In the genomic region with DNA sequence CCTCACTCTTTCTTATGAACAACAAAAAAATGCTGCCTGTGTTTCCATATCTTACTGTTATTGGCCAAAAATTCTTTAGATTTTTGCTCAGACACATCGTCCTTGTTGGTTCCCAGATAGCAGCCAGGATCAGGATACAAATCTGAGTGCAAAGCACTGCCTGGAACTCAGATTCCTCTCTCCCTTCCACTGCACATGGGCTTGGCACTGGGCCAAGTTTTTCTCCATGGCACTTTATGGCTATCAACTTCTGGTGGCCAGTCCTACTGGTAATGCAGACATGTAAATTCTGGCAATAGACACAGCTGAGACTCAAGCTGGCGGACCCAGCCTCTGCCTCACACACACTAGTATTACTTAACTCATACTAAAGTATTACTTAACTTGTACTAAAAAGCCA, we compare ENCODE assay signal across 1 cellular context.
TF ChIP-seq lines count a peak whose summit lies in the region.

No MANE protein-coding gene starts in this region.

TF ChIP-seq in HEK293, 187 proteins besides CTCF, POLR2A, EP300 and RAD21 (continued from another document and continues in another):
- no peak for TF ChIP-seq ZNF488 (tag by site-specific recombination; IDR thresholded peaks at IDR 0.05)
- no peak for TF ChIP-seq ZNF433 (tag by site-specific recombination; IDR thresholded peaks at IDR 0.05; ENCODE audit: low read depth)
- TF ChIP-seq ZNF416 (tag by site-specific recombination; IDR thresholded peaks at IDR 0.05) = no peak
- TF ChIP-seq SCRT2 (tag by site-specific recombination; IDR thresholded peaks at IDR 0.05) = no peak
- TF ChIP-seq PRDM4 (tag by site-specific recombination; IDR thresholded peaks at IDR 0.05) = no peak
- TF ChIP-seq ZNF146 (tag by site-specific recombination; IDR thresholded peaks at IDR 0.05) = no peak
- peak; percentile 63; the same call in 1 of the 2 replicates for TF ChIP-seq ZNF112 (tag by site-specific recombination; IDR thresholded peaks at IDR 0.05)
- TF ChIP-seq ZFP37 (tag by site-specific recombination; IDR thresholded peaks at IDR 0.05) = no peak
- no peak for TF ChIP-seq ZNF423 (tag by site-specific recombination; IDR thresholded peaks at IDR 0.05)
- no peak for TF ChIP-seq ZSCAN18 (tag by site-specific recombination; IDR thresholded peaks at IDR 0.05)
- TF ChIP-seq GLI2 (tag by site-specific recombination; IDR thresholded peaks at IDR 0.05; ENCODE audit: borderline replicate concordance, low read depth) = no peak
- TF ChIP-seq, protein P1, sequence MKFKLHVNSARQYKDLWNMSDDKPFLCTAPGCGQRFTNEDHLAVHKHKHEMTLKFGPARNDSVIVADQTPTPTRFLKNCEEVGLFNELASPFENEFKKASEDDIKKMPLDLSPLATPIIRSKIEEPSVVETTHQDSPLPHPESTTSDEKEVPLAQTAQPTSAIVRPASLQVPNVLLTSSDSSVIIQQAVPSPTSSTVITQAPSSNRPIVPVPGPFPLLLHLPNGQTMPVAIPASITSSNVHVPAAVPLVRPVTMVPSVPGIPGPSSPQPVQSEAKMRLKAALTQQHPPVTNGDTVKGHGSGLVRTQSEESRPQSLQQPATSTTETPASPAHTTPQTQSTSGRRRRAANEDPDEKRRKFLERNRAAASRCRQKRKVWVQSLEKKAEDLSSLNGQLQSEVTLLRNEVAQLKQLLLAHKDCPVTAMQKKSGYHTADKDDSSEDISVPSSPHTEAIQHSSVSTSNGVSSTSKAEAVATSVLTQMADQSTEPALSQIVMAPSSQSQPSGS (tag by site-specific recombination; IDR thresholded peaks at IDR 0.05; ENCODE audit: low read depth) = no peak
- TF ChIP-seq GFI1B (tag by site-specific recombination; IDR thresholded peaks at IDR 0.05) = no peak
- no peak for TF ChIP-seq ZNF658 (tag by site-specific recombination; IDR thresholded peaks at IDR 0.05)
- no peak for TF ChIP-seq ZNF169 (tag by site-specific recombination; IDR thresholded peaks at IDR 0.05)
- TF ChIP-seq ZFP41 (tag by site-specific recombination; IDR thresholded peaks at IDR 0.05; ENCODE audit: borderline replicate concordance) = no peak
- no peak for TF ChIP-seq ZNF621 (tag by site-specific recombination; IDR thresholded peaks at IDR 0.05)
- TF ChIP-seq ZFP3 (tag by site-specific recombination; IDR thresholded peaks at IDR 0.05; ENCODE audit: low read depth) = no peak
- no peak for TF ChIP-seq ZNF121 (tag by site-specific recombination; IDR thresholded peaks at IDR 0.05)
- peak; percentile 60 for TF ChIP-seq ZNF561 (tag by site-specific recombination; IDR thresholded peaks at IDR 0.05; ENCODE audit: borderline replicate concordance)
- no peak for TF ChIP-seq ZNF157 (tag by site-specific recombination; IDR thresholded peaks at IDR 0.05)
- TF ChIP-seq PRDM2 (tag by site-specific recombination; IDR thresholded peaks at IDR 0.05; ENCODE audit: borderline replicate concordance) = no peak
- no peak for TF ChIP-seq ZNF266 (tag by site-specific recombination; IDR thresholded peaks at IDR 0.05; ENCODE audit: low read depth)
- TF ChIP-seq ZNF560 (tag by site-specific recombination; IDR thresholded peaks at IDR 0.05; ENCODE audit: borderline replicate concordance) = no peak
- peak; percentile 88 for TF ChIP-seq ZBTB44 (tag by site-specific recombination; IDR thresholded peaks at IDR 0.05)
- TF ChIP-seq ZNF391 (tag by site-specific recombination; IDR thresholded peaks at IDR 0.05; ENCODE audit: borderline replicate concordance, low read depth) = no peak
- no peak for TF ChIP-seq REPIN1 (tag by site-specific recombination; IDR thresholded peaks at IDR 0.05; ENCODE audit: low read depth)
- no peak for TF ChIP-seq ZNF202 (tag by site-specific recombination; IDR thresholded peaks at IDR 0.05; ENCODE audit: borderline replicate concordance)
- TF ChIP-seq ZNF645 (tag by site-specific recombination; IDR thresholded peaks at IDR 0.05) = no peak
- TF ChIP-seq ZNF639 (tag by site-specific recombination; IDR thresholded peaks at IDR 0.05) = no peak
- no peak for TF ChIP-seq ZNF404 (tag by site-specific recombination; IDR thresholded peaks at IDR 0.05)
- no peak for TF ChIP-seq PRDM10 (tag by site-specific recombination; IDR thresholded peaks at IDR 0.05)
- TF ChIP-seq ZNF132 (tag by site-specific recombination; IDR thresholded peaks at IDR 0.05; ENCODE audit: borderline replicate concordance) = no peak
- no peak for TF ChIP-seq PBX3 (CRISPR knock-in tag; IDR thresholded peaks at IDR 0.05)
